Comparison of ENCODE assay signal across 8 cellular contexts in genomic region chr7:101321491-101322401, GRCh38. TPM values are rescaled to one million over a fixed set of nuclear protein-coding genes. Genes with fewer than 3 reads are reported as not detected.
A peak's percentile ranks its signal among the peaks of the same experiment; 100 is the strongest.
DNase-seq lines count a peak whose midpoint lies in the region; ATAC-seq and TF ChIP-seq lines count a peak whose summit lies in the region.

IFT22 (minus strand) TSS chr7:101321812; CDS start chr7:101321709, 103 bp downstream.

- WGBS in adrenal gland, 4 donors: 1% methylated on average over 47 to 69 of the region's 69 CpGs
- WGBS in heart right ventricle, 2 donors: 0 to 1% methylated on average over 69 of the region's 69 CpGs
- WGBS in upper lobe of left lung, 2 donors: 4 to 5% methylated on average over 16 to 22 of the region's 69 CpGs

- DNase-seq in NCI-H1417 treated with DMSO at 0.1 percent for 48 hours (lab: John Stamatoyannopoulos, UW) (peak; percentile 21), T follicular helper cell (ENCODE audit: low read depth) (peak; percentile 57), adrenal gland (peak; percentile 94 to 96 (median 95)), heart right ventricle (peak; percentile 92 to 94), posterior vena cava (ENCODE audit: low spot score) (peak; percentile 97), upper lobe of left lung (peak; percentile 95 to 97)

- H3K9me3 ChIP-seq in adrenal gland (replicated peaks in 1 of 3) (no peaks in the 10 kb centered on the region), heart right ventricle (no peaks in the 10 kb centered on the region), upper lobe of left lung (no peaks in the 10 kb centered on the region)

- TF ChIP-seq CTCF in GM12874 (IDR thresholded peaks at IDR 0.05; ENCODE audit: insufficient read depth, low read depth, low read length) (0 out of 2 replicates have a peak, but pooled peaks have one; percentile 11), adrenal gland (IDR thresholded peaks at IDR 0.05) (peak in 4 of 6 experiments; percentile 19 to 39 (median 32)), heart right ventricle (IDR thresholded peaks at IDR 0.05) (peak in 7 of 9 donors; percentile 27 to 58 (median 36)), upper lobe of left lung (IDR thresholded peaks at IDR 0.05) (peak in 2 of 6 experiments; percentile 5 to 14)

- H3K4me3 ChIP-seq in adrenal gland (peak within 1 kb of the TSS; percentile 7 to 88 (median 74)), heart right ventricle (peak within 1 kb of the TSS; percentile 55 to 95 (median 82)), upper lobe of left lung (peak within 1 kb of the TSS; percentile 69 to 97 (median 77))

- TF ChIP-seq POLR2A in adrenal gland (IDR thresholded peaks at IDR 0.05) (peak in 1 of 2 donors; percentile 54), upper lobe of left lung (IDR thresholded peaks at IDR 0.05) (peak in 1 of 4 donors; percentile 61)

- peaks cover 10 to 12% of the 10 kb centered on the region in 2 donors for H3K4me1 ChIP-seq in adrenal gland (replicated peaks in 1 of 2)
- H3K4me1 ChIP-seq in heart right ventricle: peaks cover 0 to 18% (median 12%) of the 10 kb centered on the region in 9 donors
- peaks cover 9 to 16% (median 11%) of the 10 kb centered on the region in 4 donors for H3K4me1 ChIP-seq in upper lobe of left lung

- TF ChIP-seq EP300 in upper lobe of left lung (IDR thresholded peaks at IDR 0.05): no peak

- H3K27ac ChIP-seq in adrenal gland (peak within 1 kb of the TSS; percentile 53 to 91 (median 74)), heart right ventricle (peak within 1 kb of the TSS; percentile 6 to 93 (median 80)), upper lobe of left lung (peak within 1 kb of the TSS; percentile 68 to 85 (median 72))

- H3K36me3 ChIP-seq in adrenal gland (replicated peaks in 1 of 2) (peaks cover 0 to 7% of the 10 kb centered on the region in 2 donors), heart right ventricle (peaks cover 0 to 24% (median 6%) of the 10 kb centered on the region in 9 donors), upper lobe of left lung (peaks cover 0 to 17% (median 4%) of the 10 kb centered on the region in 4 donors)

- H3K27me3 ChIP-seq in adrenal gland (no peaks in the 10 kb centered on the region), heart right ventricle (no peaks in the 10 kb centered on the region), upper lobe of left lung (no peaks in the 10 kb centered on the region)

- ATAC-seq in HG02759 (IDR thresholded peaks at IDR 0.05; ENCODE audit: unreplicated experiment) (peak; percentile 99), heart right ventricle (peak; percentile 97 to 99 (median 99)), upper lobe of left lung (ENCODE audit: low FRiP score in 2 of 2) (peak; percentile 95 to 99)

- intact Hi-C loops in adrenal gland (cut with DNase I) (no loop called here), heart right ventricle (cut with DNase I) (no loop called here), posterior vena cava (cut with DNase I) (no loop called here)

RNA-seq across cellular contexts. Expression of gene IFT22, which starts in this region (rescaled TPM):
- total RNA-seq in adrenal gland (10 to 100 TPM; 22.5 to 72.2 (median 34.7) TPM), heart right ventricle (10 to 100 TPM; 19.9 to 44.1 (median 32.5) TPM), posterior vena cava (10 to 100 TPM; 15.0 to 24.3 TPM), upper lobe of left lung (10 to 100 TPM in 4 of 6 donors, 1 to 10 TPM in 2; 7.3 to 30.5 (median 17.3) TPM)
- polyA plus RNA-seq in adrenal gland (10 to 100 TPM; 14.7 to 40.9 (median 22.5) TPM), heart right ventricle (10 to 100 TPM; 11.3 to 37.9 TPM)

Comparison
In these comparisons a context has a peak if more than half of its experiments do, and no peak if none do; other contexts are left out.
1. Peak in every context shown above with its lines: DNase-seq, ATAC-seq, H3K4me3 ChIP-seq and H3K27ac ChIP-seq.
2. DNase-seq: peak in every context shown above with its lines; median percentile 97 in posterior vena cava; 96 in upper lobe of left lung; 95 in adrenal gland; 93 in heart right ventricle; 57 in T follicular helper cell; 21 in NCI-H1417 treated with DMSO at 0.1 percent for 48 hours.